11 cellular contexts compared by ENCODE assay signal in genomic region chr15:65375871-65376552, GRCh38. TPM values are rescaled to one million over a fixed set of nuclear protein-coding genes. Genes with fewer than 3 reads are reported as not detected.
A peak's percentile ranks its signal among the peaks of the same experiment; 100 is the strongest.
DNase-seq lines count a peak whose midpoint lies in the region; ATAC-seq and TF ChIP-seq lines count a peak whose summit lies in the region.
"Had no signal": no experiment of that assay in that cellular context is flagged by ENCODE, and none has a peak within 500 bp of the region (broad histone marks: within the 10 kb centered on the region; RNA-seq: fewer than 3 reads in every experiment).

No MANE protein-coding gene starts in this region.

- no peak for ATAC-seq in CD4-positive, alpha-beta T cell (ENCODE audit: poor library complexity)
- ATAC-seq in activated CD4-positive, CD25-positive, alpha-beta regulatory T cell treated with anti-CD3 and anti-CD28 coated beads, Interleukin-2, amount 50 U/mL, for 24 hours: no peak

- H3K4me1 ChIP-seq in HUES64 (ENCODE audit: insufficient read depth, low read length): peaks cover 19% of the 10 kb centered on the region

- no peak overlapping the region for H3K27ac Mint-ChIP-seq in CD4-positive, alpha-beta T cell
- H3K27ac Mint-ChIP-seq in nephron: peak overlapping the region; percentile 21 to 89 (median 76)
- H3K27ac Mint-ChIP-seq: activated CD4-positive, alpha-beta memory T cell treated with anti-CD3 and anti-CD28 coated beads for 36 hours had no signal

- no peaks in the 10 kb centered on the region for H3K9me3 Mint-ChIP-seq in CD4-positive, alpha-beta T cell
- H3K9me3 Mint-ChIP-seq in nephron: no peaks in the 10 kb centered on the region
- H3K9me3 Mint-ChIP-seq: activated CD4-positive, alpha-beta memory T cell treated with anti-CD3 and anti-CD28 coated beads for 36 hours had no signal

- no peak for TF ChIP-seq CTCF in CD4-positive, alpha-beta T cell (IDR thresholded peaks at IDR 0.05)
- no peak for TF ChIP-seq CTCF in nephron (IDR thresholded peaks at IDR 0.05; ENCODE audit: unreplicated experiment in 3 of 3)

- POLR2A ChIA-PET in CD4-positive, alpha-beta T cell (lab: Charles Lee): interaction anchor here (1.2 kb wide), 1 partner anchor 71 kb away, joined by 5 read pairs; the partner anchor contains the start of gene RNU5B-1

- CTCF ChIA-PET in CD4-positive, alpha-beta T cell (lab: Charles Lee): interaction anchor here (1.1 kb wide), 1 partner anchor 9 kb away, joined by 4 read pairs; no protein-coding TSS in a partner anchor

- H3K36me3 Mint-ChIP-seq in CD4-positive, alpha-beta T cell (ENCODE audit: low read depth): no peaks in the 10 kb centered on the region
- H3K36me3 Mint-ChIP-seq in nephron (ENCODE audit: low read depth): peaks cover 29% of the 10 kb centered on the region
- H3K36me3 Mint-ChIP-seq: activated CD4-positive, alpha-beta memory T cell treated with anti-CD3 and anti-CD28 coated beads for 36 hours had no signal

- H3K4me1 Mint-ChIP-seq in CD4-positive, alpha-beta T cell (ENCODE audit: low read depth): peaks cover 22% of the 10 kb centered on the region
- H3K4me1 Mint-ChIP-seq in nephron: peaks cover 33% of the 10 kb centered on the region

- peaks cover 29% of the 10 kb centered on the region for H3K36me3 ChIP-seq in HUES64 (ENCODE audit: insufficient read depth, low read length)

- no peak for TF ChIP-seq POLR2A in erythroblast (IDR thresholded peaks at IDR 0.05; ENCODE audit: low read length)

- intact Hi-C loops in CD4-positive, alpha-beta T cell (cut with DNase I, micrococcal nuclease): no loop called here

- H3K27ac ChIP-seq in CD4-positive, alpha-beta T cell (ENCODE audit: low read depth, low read length): no peak overlapping the region
- no peak overlapping the region for H3K27ac ChIP-seq in HUES64 (ENCODE audit: low read depth, low read length)

- no peaks in the 10 kb centered on the region for H3K9me3 ChIP-seq in CD4-positive, alpha-beta T cell (ENCODE audit: control insufficient read depth, low read length)
- no peaks in the 10 kb centered on the region for H3K9me3 ChIP-seq in HUES64 (ENCODE audit: insufficient read depth, low read depth, low read length)

- H3K27me3 Mint-ChIP-seq in CD4-positive, alpha-beta T cell: peaks cover 80% of the 10 kb centered on the region
- H3K27me3 Mint-ChIP-seq in nephron (ENCODE audit: low read depth): peaks cover 29% of the 10 kb centered on the region

- peaks cover 64% of the 10 kb centered on the region for H3K27me3 ChIP-seq in CD4-positive, alpha-beta T cell (ENCODE audit: control insufficient read depth, insufficient read depth, low read length)
- peaks cover 32% of the 10 kb centered on the region for H3K27me3 ChIP-seq in HUES64 (ENCODE audit: insufficient read depth, low read length)

- peak overlapping the region; percentile 93 for H3K4me3 ChIP-seq in HUES64 (ENCODE audit: low read length)

- WGBS in HUES64: 37% methylated on average over 4 of the region's 4 CpGs

- no peak overlapping the region for H3K9ac ChIP-seq in HUES64 (ENCODE audit: low read depth, low read length)

- H3K4me3 Mint-ChIP-seq in CD4-positive, alpha-beta T cell: peak overlapping the region; percentile 39
- peak overlapping the region; percentile 87 to 97 (median 89) for H3K4me3 Mint-ChIP-seq in nephron

- peak in 1 of 10 experiments; percentile 8 for DNase-seq in CD4-positive, alpha-beta T cell
- DNase-seq in ecto neural progenitor cell (ENCODE audit: low spot score) (peak; percentile 28), erythroblast (lab: John Stamatoyannopoulos, UW) (no peak), inferior parietal cortex (ENCODE audit: extremely low spot score) (no peak)
- no peak for DNase-seq in central memory CD4-positive, alpha-beta T cell
- DNase-seq: activated CD4-positive, alpha-beta memory T cell treated with anti-CD3 and anti-CD28 coated beads for 36 hours; left cardiac atrium had no signal

RNA-seq across cellular contexts. Expression of gene IGDCC3, which starts 1.8 kb away (rescaled TPM):
- total RNA-seq in CD4-positive, alpha-beta T cell: not detected
- 62.5 TPM for polyA plus RNA-seq in HUES64 (2013, experiment 1 of 2)
- 93.1 TPM for polyA plus RNA-seq in HUES64 (2013, experiment 2 of 2)
- total RNA-seq: activated CD4-positive, alpha-beta memory T cell treated with anti-CD3 and anti-CD28 coated beads for 36 hours; dermis blood vessel endothelial cell had no signal

RNA-seq across cellular contexts. Expression of gene IGDCC4, which starts 46.7 kb away (rescaled TPM):
- total RNA-seq in CD4-positive, alpha-beta T cell: not detected
- 13.1 TPM for polyA plus RNA-seq in HUES64 (2013, experiment 1 of 2)
- 14.2 TPM for polyA plus RNA-seq in HUES64 (2013, experiment 2 of 2)
